9 cellular contexts compared by ENCODE assay signal in genomic region chr14:74979442-74980397, GRCh38. TPM values are rescaled to one million over a fixed set of nuclear protein-coding genes. Genes with fewer than 3 reads are reported as not detected.
A peak's percentile ranks its signal among the peaks of the same experiment; 100 is the strongest.
DNase-seq lines count a peak whose midpoint lies in the region; ATAC-seq and TF ChIP-seq lines count a peak whose summit lies in the region.
"Had no signal": no experiment of that assay in that cellular context is flagged by ENCODE, and none has a peak within 500 bp of the region (broad histone marks: within the 10 kb centered on the region; RNA-seq: fewer than 3 reads in every experiment).

No MANE protein-coding gene starts in this region.

- no peak for TF ChIP-seq POLR2A in upper lobe of left lung (IDR thresholded peaks at IDR 0.05)

- TF ChIP-seq CTCF in AG09309 (IDR thresholded peaks at IDR 0.05; ENCODE audit: control insufficient read depth, insufficient read depth, low read depth, low read length, missing control alignments), result peak; percentile 13
- TF ChIP-seq CTCF in lower lobe of right lung (IDR thresholded peaks at IDR 0.05), result no peak
- TF ChIP-seq CTCF in upper lobe of left lung (IDR thresholded peaks at IDR 0.05), result peak in 1 of 6 experiments; percentile 9

- H3K4me3 ChIP-seq in AG09309 (ENCODE audit: control insufficient read depth, low read depth, low read length), result no peak overlapping the region
- H3K4me3 ChIP-seq in lower lobe of right lung, result no peak overlapping the region
- no peak overlapping the region for H3K4me3 ChIP-seq in upper lobe of left lung

- H3K27ac ChIP-seq in lower lobe of right lung, result no peak overlapping the region
- peak overlapping the region in 1 of 4 donors; percentile 26 for H3K27ac ChIP-seq in upper lobe of left lung

- H3K4me1 ChIP-seq in lower lobe of right lung (peaks cover 7% of the 10 kb centered on the region), upper lobe of left lung (peaks cover under 1 to 12% (median 7%) of the 10 kb centered on the region in 4 donors)

- 75 to 84% methylated on average over 16 to 22 of the region's 23 CpGs for WGBS in upper lobe of left lung, 2 donors

- DNase-seq in AG09309 (ENCODE audit: low read depth) (no peak), NCI-H1092 (lab: John Stamatoyannopoulos, UW) (peak; percentile 52), brain pericyte (ENCODE audit: low read depth, low spot score) (peak; percentile 67), lower lobe of right lung (no peak), midbrain (lab: John Stamatoyannopoulos, UW) (no peak), upper lobe of left lung (no peak)
- no peak for DNase-seq in NK-92 treated with Interleukin-12 subunit alpha and Interleukin-12 subunit beta, amount 100 ng/mL, for 24 hours (lab: John Stamatoyannopoulos, UW)
- DNase-seq in activated naive CD4-positive, alpha-beta T cell (lab: John Stamatoyannopoulos, UW), result no peak
- DNase-seq: activated naive CD8-positive, alpha-beta T cell treated with anti-CD3 and anti-CD28 coated beads, Interleukin-2, amount 10 ng/mL, durations not matched to agents 7 days and 5 days had no signal

- intact Hi-C loops in lower lobe of right lung (cut with DNase I), result no loop called here

- H3K9me3 ChIP-seq in lower lobe of right lung (no peaks in the 10 kb centered on the region), upper lobe of left lung (no peaks in the 10 kb centered on the region)

- no peak for TF ChIP-seq EP300 in upper lobe of left lung (IDR thresholded peaks at IDR 0.05)

- H3K36me3 ChIP-seq in lower lobe of right lung (no peaks in the 10 kb centered on the region), upper lobe of left lung (no peaks in the 10 kb centered on the region)

- ATAC-seq in lower lobe of right lung, result peak; percentile 34 to 45
- no peak for ATAC-seq in upper lobe of left lung (ENCODE audit: low FRiP score in 2 of 2)

- H3K27me3 ChIP-seq in lower lobe of right lung (ENCODE audit: low read depth) (no peaks in the 10 kb centered on the region), upper lobe of left lung (no peaks in the 10 kb centered on the region)

RNA-seq across cellular contexts. Expression of gene EIF2B2, which starts 23.0 kb away (rescaled TPM):
- 30.4 TPM for total RNA-seq in lower lobe of right lung
- 10 to 100 TPM; 22.2 to 40.7 (median 32.5) TPM for total RNA-seq in upper lobe of left lung

RNA-seq across cellular contexts. Expression of gene PGF, which starts 24.3 kb away (rescaled TPM):
- total RNA-seq in lower lobe of right lung (3.0 TPM), upper lobe of left lung (10 to 100 TPM in 2 of 6 donors, 1 to 10 TPM in 3, under 1 TPM in 1; 0.89 to 21.3 (median 5.0) TPM)

RNA-seq across cellular contexts. Expression of gene RPS6KL1, which starts 56.7 kb away (rescaled TPM):
- 2.0 TPM for total RNA-seq in lower lobe of right lung
- 10 to 100 TPM in 2 of 6 donors, 1 to 10 TPM in 4; 3.4 to 29.3 (median 7.3) TPM for total RNA-seq in upper lobe of left lung

Comparison
In these comparisons a context has a peak if more than half of its experiments do, and no peak if none do; other contexts are left out.
1. DNase-seq: peak in NCI-H1092 (single experiment) and brain pericyte (single experiment); none in AG09309 (single experiment), lower lobe of right lung (single experiment), midbrain (single experiment), NK-92 treated with Interleukin-12 subunit alpha and Interleukin-12 subunit beta, amount 100 ng/mL, for 24 hours (single experiment), upper lobe of left lung (0 of 2) and activated naive CD4-positive, alpha-beta T cell (0 of 4).
2. ATAC-seq: peak in lower lobe of right lung (2 of 2); none in upper lobe of left lung (0 of 2).